Comparison of ENCODE assay signal across 9 cellular contexts in the genomic region with DNA sequence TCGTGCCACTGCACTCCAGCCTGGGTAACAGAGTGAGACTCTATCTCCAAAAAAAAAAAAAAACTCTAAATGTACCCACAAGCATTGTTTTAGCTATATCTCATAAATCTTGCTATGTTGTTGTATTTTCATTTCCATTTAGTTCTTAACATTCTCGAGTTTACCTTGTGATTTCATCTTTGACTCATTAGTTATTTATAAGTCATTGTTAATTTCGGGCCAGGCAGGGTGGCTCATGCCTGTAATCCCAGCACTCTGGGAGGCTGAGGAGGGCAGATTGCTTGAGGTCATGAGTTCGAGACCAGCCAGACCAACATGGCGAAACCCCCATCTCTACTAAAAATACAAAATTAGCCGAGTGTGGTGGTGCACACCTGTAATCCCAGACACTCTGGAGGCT. TPM values are rescaled to one million over a fixed set of nuclear protein-coding genes. Genes with fewer than 3 reads are reported as not detected.
"Had no signal": no experiment of that assay in that cellular context is flagged by ENCODE, and none has a peak within 500 bp of the region (broad histone marks: within the 10 kb centered on the region; RNA-seq: fewer than 3 reads in every experiment).

No MANE protein-coding gene starts in this region.

- ATAC-seq: GM23338, HCT116, HepG2 had no signal

- H3K4me1 ChIP-seq: HAP-1 had no signal

- H3K36me3 ChIP-seq: HAP-1 had no signal

- H3K9me3 ChIP-seq: HAP-1 had no signal

- DNase-seq: H7, HFFc6 had no signal

- H3K27ac ChIP-seq: HL-60 had no signal

- H3K4me3 ChIP-seq: GM23338, HAP-1 had no signal

RNA-seq across cellular contexts. Expression of gene HES2, which starts 11.7 kb away (rescaled TPM):
- total RNA-seq: H4 had no signal

RNA-seq across cellular contexts. Expression of gene ESPN, which starts 16.6 kb away (rescaled TPM):
- total RNA-seq: H4, HFFc6, HT1080 had no signal
